In the genomic region with DNA sequence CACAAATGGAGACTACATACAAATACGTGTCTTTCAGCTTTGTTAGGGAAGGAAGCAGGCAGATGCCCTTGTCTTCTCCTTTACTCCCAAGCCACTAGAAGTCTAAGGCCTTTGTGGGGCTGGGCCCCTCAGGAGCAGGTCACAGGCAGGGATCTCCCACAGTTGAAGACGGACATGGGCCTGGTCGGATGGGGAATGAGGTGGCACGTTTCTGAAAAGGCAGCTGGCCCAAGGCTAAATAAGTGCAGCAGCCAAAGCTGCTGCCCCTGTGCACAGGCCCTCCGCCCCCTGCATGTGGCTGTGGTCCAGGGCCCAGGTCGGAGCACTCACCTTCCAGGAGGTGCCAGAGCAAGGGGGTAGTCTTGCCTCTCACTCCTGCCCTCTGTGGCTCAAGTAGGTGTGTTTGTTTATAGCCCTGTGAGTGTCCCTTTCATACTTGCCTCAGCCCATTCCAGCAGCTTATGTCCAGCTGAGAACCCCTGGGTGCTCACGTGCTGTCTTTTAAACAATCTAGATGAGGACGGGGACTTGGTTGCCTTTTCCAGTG, we compare ENCODE assay signal across 8 cellular contexts. TPM values are rescaled to one million over a fixed set of nuclear protein-coding genes. Genes with fewer than 3 reads are reported as not detected.
DNase-seq lines count a peak whose midpoint lies in the region; ATAC-seq and TF ChIP-seq lines count a peak whose summit lies in the region.

No MANE protein-coding gene starts in this region.

- peaks cover 13% of the 10 kb centered on the region for H3K36me3 Mint-ChIP-seq in natural killer cell treated with Interleukin-12 subunit alpha and Interleukin-12 subunit beta and Interleukin-15 and Interleukin-18, amount 100 ng/mL, for 72 hours

- TF ChIP-seq CTCF in AG10803 (conservative IDR thresholded peaks at IDR 0.05; ENCODE audit: low read length) (no peak), LNCaP clone FGC (IDR thresholded peaks at IDR 0.05; ENCODE audit: control insufficient read depth, extremely low read depth, insufficient read depth) (no peak), coronary artery (IDR thresholded peaks at IDR 0.05) (no peak)

- H3K4me1 Mint-ChIP-seq in natural killer cell treated with Interleukin-12 subunit alpha and Interleukin-12 subunit beta and Interleukin-15 and Interleukin-18, amount 100 ng/mL, for 72 hours (ENCODE audit: low read depth in 2 of 2): peaks cover 42 to 52% of the 10 kb centered on the region in 2 donors

- peak overlapping the region; percentile 81 for H3K4me3 Mint-ChIP-seq in natural killer cell treated with Interleukin-12 subunit alpha and Interleukin-12 subunit beta and Interleukin-15 and Interleukin-18, amount 100 ng/mL, for 72 hours

- no peaks in the 10 kb centered on the region for H3K9me3 Mint-ChIP-seq in natural killer cell treated with Interleukin-12 subunit alpha and Interleukin-12 subunit beta and Interleukin-15 and Interleukin-18, amount 100 ng/mL, for 72 hours

- H3K27ac ChIP-seq in coronary artery: peak overlapping the region; percentile 100

- no peak for ATAC-seq in natural killer cell treated with Interleukin-12 subunit alpha and Interleukin-12 subunit beta and Interleukin-15 and Interleukin-18, amount 100 ng/mL, for 72 hours
- ATAC-seq in HG03432 (IDR thresholded peaks at IDR 0.05; ENCODE audit: unreplicated experiment): no peak
- ATAC-seq in GM21528 (IDR thresholded peaks at IDR 0.05; ENCODE audit: low FRiP score, unreplicated experiment): no peak
- ATAC-seq in GM18870 (IDR thresholded peaks at IDR 0.05; ENCODE audit: unreplicated experiment): no peak

- DNase-seq in AG10803 (ENCODE audit: low read depth) (no peak), LNCaP clone FGC (ENCODE audit: low read depth) (no peak), coronary artery (ENCODE audit: low spot score) (no peak), NCI-H2081 treated with DMSO at 0.1 percent for 48 hours (lab: John Stamatoyannopoulos, UW) (no peak)
- DNase-seq in natural killer cell treated with Interleukin-12 subunit alpha and Interleukin-12 subunit beta and Interleukin-15 and Interleukin-18, amount 100 ng/mL, for 72 hours (ENCODE audit: low spot score): no peak

- no peaks in the 10 kb centered on the region for H3K27me3 Mint-ChIP-seq in natural killer cell treated with Interleukin-12 subunit alpha and Interleukin-12 subunit beta and Interleukin-15 and Interleukin-18, amount 100 ng/mL, for 72 hours

- H3K27ac Mint-ChIP-seq in natural killer cell treated with Interleukin-12 subunit alpha and Interleukin-12 subunit beta and Interleukin-15 and Interleukin-18, amount 100 ng/mL, for 72 hours: peak overlapping the region; percentile 90 to 93

- peak overlapping the region; percentile 84 for H3K4me3 ChIP-seq in AG10803 (ENCODE audit: low read length)
- peak overlapping the region; percentile 96 for H3K4me3 ChIP-seq in LNCaP clone FGC (ENCODE audit: low read depth, low read length)
- peak overlapping the region; percentile 96 for H3K4me3 ChIP-seq in coronary artery

RNA-seq across cellular contexts. Expression of a gene that starts 1.8 kb away (rescaled TPM):
- 100 to 1,000 TPM; 218 to 332 TPM for total RNA-seq in natural killer cell treated with Interleukin-12 subunit alpha and Interleukin-12 subunit beta and Interleukin-15 and Interleukin-18, amount 100 ng/mL, for 72 hours

RNA-seq across cellular contexts. Expression of a gene that starts 15.9 kb away (rescaled TPM):
- 100 to 1,000 TPM in 1 of 2 donors, 10 to 100 TPM in 1; 73.2 to 105 TPM for total RNA-seq in natural killer cell treated with Interleukin-12 subunit alpha and Interleukin-12 subunit beta and Interleukin-15 and Interleukin-18, amount 100 ng/mL, for 72 hours

RNA-seq across cellular contexts. Expression of a gene that starts 28.7 kb away (rescaled TPM):
- 1 to 10 TPM; 2.9 to 4.0 TPM for total RNA-seq in natural killer cell treated with Interleukin-12 subunit alpha and Interleukin-12 subunit beta and Interleukin-15 and Interleukin-18, amount 100 ng/mL, for 72 hours

RNA-seq across cellular contexts. Expression of a gene that starts 36.1 kb away (rescaled TPM):
- total RNA-seq in natural killer cell treated with Interleukin-12 subunit alpha and Interleukin-12 subunit beta and Interleukin-15 and Interleukin-18, amount 100 ng/mL, for 72 hours: 10 to 100 TPM; 15.9 to 25.2 TPM
